ENCODE assay signal across 8 cellular contexts in the genomic region with DNA sequence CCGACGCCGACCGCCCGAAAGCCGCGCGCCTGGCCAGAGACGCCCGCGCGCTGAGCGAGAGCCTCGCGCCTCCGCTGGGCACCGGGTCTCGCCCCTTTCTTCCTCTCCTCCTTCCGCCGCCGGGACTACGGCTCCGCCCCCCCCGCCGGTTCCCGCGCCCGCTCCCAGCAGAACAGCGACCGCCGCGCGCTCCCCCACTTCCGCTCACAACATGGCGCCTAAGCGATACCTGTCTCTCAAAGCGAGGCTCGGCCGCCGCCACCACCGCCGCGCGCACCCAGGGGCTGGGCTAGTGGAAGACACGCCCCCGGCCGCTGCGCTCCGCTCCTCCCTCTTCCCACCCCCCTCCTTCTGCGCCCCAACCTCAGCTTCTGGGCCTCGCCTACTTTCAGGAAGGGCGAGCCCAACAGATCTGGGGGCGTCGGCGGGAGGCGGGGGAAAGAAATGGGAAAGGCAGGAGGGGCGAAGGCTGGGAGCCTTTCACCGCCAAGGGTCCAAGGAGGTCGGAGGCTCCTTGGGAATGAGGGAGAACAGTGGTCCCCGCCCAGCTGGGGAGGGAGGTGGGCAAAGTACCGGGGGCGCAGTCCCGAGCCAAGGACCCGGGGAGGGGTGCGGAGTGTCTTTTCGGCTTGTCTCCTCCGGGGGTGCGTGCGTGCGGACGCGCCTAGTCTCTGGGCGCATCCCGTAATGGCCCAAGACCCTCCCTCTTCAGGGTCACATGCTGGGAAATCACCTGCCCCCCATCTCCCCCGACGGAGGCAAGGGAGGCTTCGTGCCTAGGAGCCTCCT. TPM values are rescaled to one million over a fixed set of nuclear protein-coding genes. Genes with fewer than 3 reads are reported as not detected.
A peak's percentile ranks its signal among the peaks of the same experiment; 100 is the strongest.
DNase-seq lines count a peak whose midpoint lies in the region; ATAC-seq and TF ChIP-seq lines count a peak whose summit lies in the region.

A gene (minus strand): TSS at position 100 of the 789 bp plus-strand sequence. CDS start 277 bp downstream, outside the sequence.

- H3K27me3 ChIP-seq in mucosa of rectum (ENCODE audit: control insufficient read depth in 2 of 2, insufficient read depth in 2 of 2, low read length in 2 of 2): peaks cover 0 to 4% of the 10 kb centered on the region in 2 donors

- peaks cover 1% of the 10 kb centered on the region for H3K36me3 Mint-ChIP-seq in IgD-negative memory B cell

- no peak for TF ChIP-seq CTCF in epithelial cell of proximal tubule (conservative IDR thresholded peaks at IDR 0.05; ENCODE audit: low read depth, low read length)

- no peaks in the 10 kb centered on the region for H3K36me3 ChIP-seq in mucosa of rectum (ENCODE audit: control insufficient read depth in 2 of 2, insufficient read depth in 2 of 2, low read length in 2 of 2)

- H3K4me3 Mint-ChIP-seq in IgD-negative memory B cell: peak within 1 kb of the TSS; percentile 94 to 97 (median 96)

- peak within 1 kb of the TSS; percentile 81 to 84 for H3K27ac ChIP-seq in mucosa of rectum (ENCODE audit: low read depth in 2 of 2, low read length in 2 of 2)

- DNase-seq in DMS 273 treated with DMSO at 0.1 percent for 48 hours (lab: John Stamatoyannopoulos, UW): peak; percentile 73
- DNase-seq in OCI-M2 (lab: John Stamatoyannopoulos, UW; ENCODE audit: unreplicated experiment): peak; percentile 43
- DNase-seq in activated T-cell treated with anti-CD3 and anti-CD28 coated beads for 48 hours (ENCODE audit: low read depth): peak; percentile 83
- no peak for DNase-seq in epithelial cell of proximal tubule (ENCODE audit: low read depth)
- peak; percentile 70 to 82 for DNase-seq in stimulated activated CD8-positive, alpha-beta memory T cell treated with anti-CD3 and anti-CD28 coated beads, Interleukin-4, amount 100 ng/mL, for 4 hours (ENCODE audit: low read depth in 2 of 2, low spot score in 1 of 2)

- H3K27ac Mint-ChIP-seq in IgD-negative memory B cell: peak within 1 kb of the TSS; percentile 91 to 97 (median 95)

- no peaks in the 10 kb centered on the region for H3K9me3 ChIP-seq in mucosa of rectum (ENCODE audit: control insufficient read depth in 2 of 2, low read length in 2 of 2)

- ATAC-seq in GM21526 (IDR thresholded peaks at IDR 0.05; ENCODE audit: low FRiP score, unreplicated experiment): peak; percentile 68

- peaks cover 2% of the 10 kb centered on the region for H3K27me3 Mint-ChIP-seq in IgD-negative memory B cell

- peak within 1 kb of the TSS; percentile 74 to 87 for H3K9ac ChIP-seq in mucosa of rectum (ENCODE audit: low read depth in 1 of 2, low read length in 2 of 2)

- H3K9me3 Mint-ChIP-seq in IgD-negative memory B cell: no peaks in the 10 kb centered on the region

- peaks cover 6 to 15% (median 13%) of the 10 kb centered on the region in 3 donors for H3K4me1 Mint-ChIP-seq in IgD-negative memory B cell

- H3K4me1 ChIP-seq in mucosa of rectum (ENCODE audit: control insufficient read depth in 2 of 2, insufficient read depth in 2 of 2, low read length in 2 of 2): peaks cover 3 to 6% of the 10 kb centered on the region in 2 donors

- H3K4me3 ChIP-seq in epithelial cell of proximal tubule (ENCODE audit: low read depth, low read length) (peak within 1 kb of the TSS; percentile 76), mucosa of rectum (ENCODE audit: low read length in 2 of 2) (peak within 1 kb of the TSS; percentile 78 to 79)

RNA-seq across cellular contexts. Expression of the gene that starts here (rescaled TPM):
- 7.2 TPM for polyA plus RNA-seq in IgD-negative memory B cell
- total RNA-seq in epithelial cell of proximal tubule: 17.2 and 17.5 TPM in 2 replicates
